In genomic region chr1:112727716-112728115, GRCh38 we compare ENCODE assay signal across 15 cellular contexts. TPM values are rescaled to one million over a fixed set of nuclear protein-coding genes. Genes with fewer than 3 reads are reported as not detected.
DNase-seq lines count a peak whose midpoint lies in the region; ATAC-seq and TF ChIP-seq lines count a peak whose summit lies in the region.
"Had no signal": no experiment of that assay in that cellular context is flagged by ENCODE, and none has a peak within 500 bp of the region (broad histone marks: within the 10 kb centered on the region; RNA-seq: fewer than 3 reads in every experiment).

No MANE protein-coding gene starts in this region.

- no peak overlapping the region for H3K23ac ChIP-seq in mesenchymal stem cell (ENCODE audit: low read length in 2 of 2)

- H2BK5ac ChIP-seq in mesenchymal stem cell (ENCODE audit: low read depth, low read length, poor library complexity, severe bottlenecking): no peak overlapping the region

- peaks cover 21% of the 10 kb centered on the region for H3K4me1 ChIP-seq in mesenchymal stem cell (ENCODE audit: control insufficient read depth, insufficient read depth, low read depth, low read length)

- no peaks in the 10 kb centered on the region for H3K27me3 ChIP-seq in mesenchymal stem cell (ENCODE audit: control insufficient read depth in 1 of 2, insufficient read depth in 1 of 2, low read length in 2 of 2)
- H3K27me3 ChIP-seq: BLaER1, heart left ventricle had no signal

- H2AK5ac ChIP-seq in mesenchymal stem cell (ENCODE audit: low read length, severe bottlenecking): no peak overlapping the region

- H3K14ac ChIP-seq in mesenchymal stem cell (ENCODE audit: low read length in 2 of 2): no peak overlapping the region

- H2BK12ac ChIP-seq in mesenchymal stem cell (ENCODE audit: low read length in 2 of 2): no peak overlapping the region

- no peak overlapping the region for H3K4me3 ChIP-seq in LNCaP clone FGC (ENCODE audit: low read depth, low read length)
- no peak overlapping the region for H3K4me3 ChIP-seq in mesenchymal stem cell (ENCODE audit: insufficient read depth in 1 of 2, low read depth in 1 of 2, low read length in 2 of 2)
- H3K4me3 ChIP-seq: BLaER1, coronary artery, heart left ventricle had no signal

- no peak overlapping the region for H3K18ac ChIP-seq in mesenchymal stem cell (ENCODE audit: low read depth in 1 of 2, low read length in 2 of 2)

- no peak overlapping the region for H2BK120ac ChIP-seq in mesenchymal stem cell (ENCODE audit: low read depth, low read length)

- H3K4me2 ChIP-seq in mesenchymal stem cell (ENCODE audit: low read length, poor library complexity, severe bottlenecking): no peak overlapping the region
- H3K4me2 ChIP-seq: BLaER1 had no signal

- H3K36me3 ChIP-seq in mesenchymal stem cell (ENCODE audit: control insufficient read depth in 1 of 2, insufficient read depth in 2 of 2, low read depth in 1 of 2, low read length in 2 of 2): no peaks in the 10 kb centered on the region
- H3K36me3 ChIP-seq: BLaER1, heart left ventricle had no signal

- peak; percentile 12; the same call in 1 of the 2 replicates for TF ChIP-seq CTCF in LNCaP clone FGC (IDR thresholded peaks at IDR 0.05; ENCODE audit: control insufficient read depth, extremely low read depth, insufficient read depth)
- TF ChIP-seq CTCF in WTC11 (IDR thresholded peaks at IDR 0.05): no peak

- no peak overlapping the region for H3K27ac ChIP-seq in mesenchymal stem cell (ENCODE audit: low read length, poor library complexity, severe bottlenecking)
- H3K27ac ChIP-seq: BLaER1, coronary artery, epithelial cell of prostate, heart left ventricle had no signal

- H2BK15ac ChIP-seq in mesenchymal stem cell (ENCODE audit: low read depth, poor library complexity, severe bottlenecking): no peak overlapping the region

- ATAC-seq in WTC11 (peak; percentile 18; the same call in 1 of the 2 replicates), left lobe of liver (no peak), HG02759 (IDR thresholded peaks at IDR 0.05; ENCODE audit: unreplicated experiment) (no peak)
- ATAC-seq: heart left ventricle had no signal

- peaks cover 30% of the 10 kb centered on the region for H3K27me3 Mint-ChIP-seq in WTC11 (ENCODE audit: low read depth)

- H3K4me3 Mint-ChIP-seq in WTC11: no peak overlapping the region
- H3K4me3 Mint-ChIP-seq: T-helper 1 cell treated with Interleukin-12 subunit alpha and Interleukin-12 subunit beta and Interleukin-4 antibody, amounts not matched to agents 30 μg/mL and 1 μg/mL, for 36 hours had no signal

- H4K91ac ChIP-seq in mesenchymal stem cell (ENCODE audit: low read length): no peak overlapping the region

- no peak overlapping the region for H3K4ac ChIP-seq in mesenchymal stem cell (ENCODE audit: low read depth in 1 of 2, low read length in 2 of 2)

- no peaks in the 10 kb centered on the region for H3K79me1 ChIP-seq in mesenchymal stem cell (replicated peaks; ENCODE audit: low read length, poor library complexity, severe bottlenecking)

- H3K4me1 Mint-ChIP-seq in WTC11: peaks cover 10% of the 10 kb centered on the region

- 0 out of 2 replicates have a peak, but pooled peaks cover 3% of the 10 kb centered on the region for H3K36me3 Mint-ChIP-seq in WTC11

- WGBS in mesenchymal stem cell: 44% methylated on average over 2 of the region's 2 CpGs

- no peak overlapping the region for H2AFZ ChIP-seq in mesenchymal stem cell (ENCODE audit: low read depth, low read length)

- H4K8ac ChIP-seq in mesenchymal stem cell (ENCODE audit: low read length): no peak overlapping the region

- H3K9ac ChIP-seq in mesenchymal stem cell (ENCODE audit: low read length): no peak overlapping the region
- H3K9ac ChIP-seq: BLaER1 had no signal

- CTCF ChIA-PET in WTC11 (lab: Charles Lee): interaction anchor here (1.4 kb wide), 3 partner anchors 8 to 17 kb away, joined by 3 to 6 read pairs (median 3); partner anchors contain the start of gene PPM1J

- H3K9me3 Mint-ChIP-seq in WTC11: peaks cover 5% of the 10 kb centered on the region
- H3K9me3 Mint-ChIP-seq: T-helper 1 cell treated with Interleukin-12 subunit alpha and Interleukin-12 subunit beta and Interleukin-4 antibody, amounts not matched to agents 30 μg/mL and 1 μg/mL, for 36 hours had no signal

- DNase-seq in EH (ENCODE audit: low read depth) (peak; percentile 55), LNCaP clone FGC (ENCODE audit: low read depth) (no peak), WTC11 (ENCODE audit: low spot score) (no peak), mesenchymal stem cell (peak; percentile 21), left lobe of liver (ENCODE audit: low spot score) (no peak), NCI-H69 (lab: John Stamatoyannopoulos, UW) (no peak)
- no peak for DNase-seq in stimulated activated CD4-positive, alpha-beta T cell treated with anti-CD3 and anti-CD28 coated beads, Interleukin-4, amount 100 ng/mL, for 1 hour
- DNase-seq: activated CD4-positive, CD25-positive, alpha-beta regulatory T cell treated with anti-CD3 and anti-CD28 coated beads, Interleukin-2, amount 50 U/mL, for 72 hours; heart left ventricle; NCI-H1092 had no signal

- H3K9me3 ChIP-seq in mesenchymal stem cell (ENCODE audit: control insufficient read depth, low read length): no peaks in the 10 kb centered on the region
- H3K9me3 ChIP-seq: BLaER1, heart left ventricle had no signal

- no peak overlapping the region for H3K27ac Mint-ChIP-seq in WTC11
- H3K27ac Mint-ChIP-seq: T-helper 1 cell treated with Interleukin-12 subunit alpha and Interleukin-12 subunit beta and Interleukin-4 antibody, amounts not matched to agents 30 μg/mL and 1 μg/mL, for 36 hours had no signal

- POLR2A ChIA-PET in WTC11 (lab: Charles Lee): no interaction called here

TF ChIP-seq in WTC11, 78 proteins besides CTCF, POLR2A, EP300 and RAD21:
- TF ChIP-seq FOXP4 (CRISPR knock-in tag; IDR thresholded peaks at IDR 0.05): no peak
- no peak for TF ChIP-seq CREB1 (CRISPR knock-in tag; IDR thresholded peaks at IDR 0.05)
- no peak for TF ChIP-seq NFATC4 (CRISPR knock-in tag; IDR thresholded peaks at IDR 0.05)
- TF ChIP-seq SOX15 (CRISPR knock-in tag; IDR thresholded peaks at IDR 0.05): no peak
- no peak for TF ChIP-seq PRRX2 (CRISPR knock-in tag; IDR thresholded peaks at IDR 0.05)
- no peak for TF ChIP-seq MAX (CRISPR knock-in tag; IDR thresholded peaks at IDR 0.05)
- no peak for TF ChIP-seq ZNF671 (CRISPR knock-in tag; IDR thresholded peaks at IDR 0.05)
- no peak for TF ChIP-seq E2F4 (CRISPR knock-in tag; IDR thresholded peaks at IDR 0.05; ENCODE audit: borderline replicate concordance, low read depth)
- no peak for TF ChIP-seq IRF1 (CRISPR knock-in tag; IDR thresholded peaks at IDR 0.05)
- TF ChIP-seq USF2 (CRISPR knock-in tag; IDR thresholded peaks at IDR 0.05): no peak
TF ChIP-seq in WTC11: peak in this region for 0.

RNA-seq across cellular contexts. Expression of gene PPM1J, which starts 12.6 kb away (rescaled TPM):
- total RNA-seq in WTC11 (2021) (19.3 to 23.5 TPM (median 22.6 TPM) in 3 replicates), left lobe of liver (0.33 TPM)
- 0.90 TPM for polyA plus RNA-seq in mesenchymal stem cell (2013, experiment 1 of 2)
- 0.93 TPM for polyA plus RNA-seq in mesenchymal stem cell (2013, experiment 2 of 2)

RNA-seq across cellular contexts. Expression of gene RHOC, which starts 20.8 kb away (rescaled TPM):
- 67.9 to 68.9 TPM (median 68.2 TPM) in 3 replicates for total RNA-seq in WTC11 (2021)
- 509 TPM for polyA plus RNA-seq in mesenchymal stem cell (2013, experiment 1 of 2)
- polyA plus RNA-seq in mesenchymal stem cell (2013, experiment 2 of 2): 495 TPM
- total RNA-seq in left lobe of liver: 55.3 TPM

RNA-seq across cellular contexts. Expression of gene MOV10, which starts 53.3 kb away (rescaled TPM):
- total RNA-seq in WTC11 (2021) (80.7 to 99.1 TPM (median 98.8 TPM) in 3 replicates), left lobe of liver (44.3 TPM)
- 62.1 TPM for polyA plus RNA-seq in mesenchymal stem cell (2013, experiment 1 of 2)
- polyA plus RNA-seq in mesenchymal stem cell (2013, experiment 2 of 2): 60.3 TPM

Comparison
In these comparisons a context has a peak if more than half of its experiments do, and no peak if none do; other contexts are left out.
1. DNase-seq: peak in EH (single experiment) and mesenchymal stem cell (single experiment); none in LNCaP clone FGC (single experiment), WTC11 (single experiment), left lobe of liver (single experiment), NCI-H69 (single experiment) and stimulated activated CD4-positive, alpha-beta T cell treated with anti-CD3 and anti-CD28 coated beads, Interleukin-4, amount 100 ng/mL, for 1 hour (single experiment).
2. RNA of gene PPM1J, which starts 12.6 kb away (total RNA-seq): 19.3 to 23.5 TPM in WTC11; 0.33 TPM in left lobe of liver (single experiment); every median in the first group is over 10 times any median in the second.